In genomic region chr13:44921931-44922758, GRCh38 we compare ENCODE assay signal across 8 cellular contexts.
A peak's percentile ranks its signal among the peaks of the same experiment; 100 is the strongest.
DNase-seq lines count a peak whose midpoint lies in the region; ATAC-seq and TF ChIP-seq lines count a peak whose summit lies in the region.

No MANE protein-coding gene starts in this region.

- H3K27ac ChIP-seq in AG04450 (ENCODE audit: low read depth, low read length) (peak overlapping the region; percentile 86), cingulate gyrus (ENCODE audit: low read depth, low read length) (peak overlapping the region; percentile 22)

- TF ChIP-seq CTCF in AG04450 (IDR thresholded peaks at IDR 0.05; ENCODE audit: low read depth, low read length) (no peak), mucosa of descending colon (IDR thresholded peaks at IDR 0.05) (no peak), GM13976 (IDR thresholded peaks at IDR 0.05; ENCODE audit: borderline replicate concordance, control extremely low read depth, extremely low read depth, insufficient read depth, missing control alignments) (no peak)

- peak; percentile 60 for ATAC-seq in mucosa of descending colon

- intact Hi-C loops in mucosa of descending colon (cut with DNase I, micrococcal nuclease) = no loop called here

- H3K4me3 ChIP-seq in AG04450 (ENCODE audit: low read depth, low read length) (no peak overlapping the region), mucosa of descending colon (no peak overlapping the region)

- no peaks in the 10 kb centered on the region for H3K36me3 ChIP-seq in mucosa of descending colon (ENCODE audit: low read depth)

- POLR2A ChIA-PET in AG04450 (lab: Yijun Ruan, JAX) = no interaction called here

- DNase-seq in AG04450 (ENCODE audit: low read depth, low spot score) (peak; percentile 93), M059J (ENCODE audit: low read depth) (peak; percentile 97), mucosa of descending colon (peak in 1 of 3 donors; percentile 35), GM13976 (ENCODE audit: low spot score) (no peak), CD1c-positive myeloid dendritic cell (ENCODE audit: extremely low spot score) (no peak), NCI-H2171 treated with DMSO at 0.1 percent for 48 hours (lab: John Stamatoyannopoulos, UW) (no peak), middle frontal gyrus (ENCODE audit: extremely low spot score, low spot score) (no peak)

- H3K9me3 ChIP-seq in AG04450 (ENCODE audit: control insufficient read depth, insufficient read depth, low read length) = no peaks in the 10 kb centered on the region
- no peaks in the 10 kb centered on the region for H3K9me3 ChIP-seq in mucosa of descending colon

- H3K4me1 ChIP-seq in mucosa of descending colon (ENCODE audit: low read depth) = peaks cover 7% of the 10 kb centered on the region

- CTCF ChIA-PET in AG04450 (lab: Charles Lee) = interaction anchor here (1.0 to 1.9 kb wide), 2 partner anchors 47 to 439 kb away, joined by 3 to 7 read pairs; no protein-coding TSS in a partner anchor

- H3K27me3 ChIP-seq in AG04450 (ENCODE audit: control insufficient read depth, insufficient read depth, low read length) = no peaks in the 10 kb centered on the region

- in situ Hi-C loops in GM13976 (cut with MboI; ENCODE audit: low sequenced_read_pairs, unreplicated experiment) = no loop called here

Comparison
In these comparisons a context has a peak if more than half of its experiments do, and no peak if none do; other contexts are left out.
1. DNase-seq: peak in AG04450 (single experiment) and M059J (single experiment); none in GM13976 (single experiment), CD1c-positive myeloid dendritic cell (single experiment), NCI-H2171 treated with DMSO at 0.1 percent for 48 hours (single experiment) and middle frontal gyrus (single experiment).